Comparison of ENCODE assay signal across 31 cellular contexts in genomic region chr18:1653873-1654272, GRCh38.
"Had no signal": no experiment of that assay in that cellular context is flagged by ENCODE, and none has a peak within 500 bp of the region (broad histone marks: within the 10 kb centered on the region; RNA-seq: fewer than 3 reads in every experiment).

No MANE protein-coding gene starts in this region.

- H3K27ac Mint-ChIP-seq: activated B cell treated with CpG ODN at 0.5 μM for 24 hours; activated CD8-positive, alpha-beta T cell treated with anti-CD3 and anti-CD28 coated beads for 36 hours; activated naive CD8-positive, alpha-beta T cell treated with anti-CD3 and anti-CD28 coated beads for 36 hours; activated naive CD8-positive, alpha-beta T cell treated with anti-CD3 and anti-CD28 coated beads, Interleukin-2, amount 50 U/mL, for 24 hours; activated T-helper 17 cell treated with anti-CD3 and anti-CD28 coated beads, Interleukin-2, amount 50 U/mL, for 72 hours; brain; T-helper 17 cell; T-helper 2 cell treated with Interferon-gamma antibody and Interleukin-4, amounts not matched to agents 5 μg/mL and 100 μg/mL, for 36 hours had no signal

- ATAC-seq: activated CD4-positive, CD25-positive, alpha-beta regulatory T cell treated with anti-CD3 and anti-CD28 coated beads, Interleukin-2, amount 50 U/mL, for 24 hours; activated CD8-positive, alpha-beta T cell treated with anti-CD3 and anti-CD28 coated beads for 36 hours; activated naive CD8-positive, alpha-beta T cell treated with anti-CD3 and anti-CD28 coated beads, Interleukin-2, amount 50 U/mL, for 24 hours; activated T-cell treated with anti-CD3 and anti-CD28 coated beads, Interleukin-2, amount 50 U/mL, for 4 hours; activated T-helper 17 cell treated with anti-CD3 and anti-CD28 coated beads, Interleukin-2, amount 50 U/mL, for 72 hours; esophagus mucosa; T-helper 17 cell had no signal

- H3K27ac ChIP-seq: ascending aorta, breast epithelium, cardiac muscle cell, colonic mucosa, WERI-Rb-1 had no signal

- DNase-seq: activated B cell treated with CpG ODN at 0.5 μM for 24 hours; activated CD4-positive, alpha-beta T cell treated with anti-CD3 and anti-CD28 coated beads for 48 hours; activated CD4-positive, alpha-beta T cell treated with anti-CD3 and anti-CD28 coated beads, Interleukin-2, amount 50 U/mL, for 1 hour; activated CD4-positive, alpha-beta T cell treated with anti-CD3 and anti-CD28 coated beads, Interleukin-2, amount 50 U/mL, for 48 hours; activated CD8-positive, alpha-beta memory T cell treated with anti-CD3 and anti-CD28 coated beads for 24 hours; activated CD8-positive, alpha-beta T cell treated with anti-CD3 and anti-CD28 coated beads for 36 hours; activated effector memory CD4-positive, alpha-beta T cell treated with Interleukin-2 at 50 U/mL for 16 hours; activated gamma-delta T cell treated with Interleukin-2 at 50 U/mL for 16 hours; activated naive CD4-positive, alpha-beta T cell treated with anti-CD3 and anti-CD28 coated beads, Interleukin-2, amount 50 U/mL, for 16 hours; activated naive CD4-positive, alpha-beta T cell treated with Interleukin-2 at 50 U/mL for 16 hours; activated naive CD8-positive, alpha-beta T cell treated with anti-CD3 and anti-CD28 coated beads for 36 hours; activated naive CD8-positive, alpha-beta T cell treated with anti-CD3 and anti-CD28 coated beads, Interleukin-2, amount 50 U/mL, for 24 hours; activated T-cell treated with anti-CD3 and anti-CD28 coated beads, Interleukin-2, amount 50 U/mL, for 4 hours; central memory CD4-positive, alpha-beta T cell; cerebellar nuclear complex; colonic mucosa; effector CD8-positive, alpha-beta T cell; foreskin fibroblast; head of caudate nucleus; T-helper 1 cell; T-helper 17 cell; T1000; WERI-Rb-1 had no signal

- H3K9me3 ChIP-seq: ascending aorta, breast epithelium, colonic mucosa had no signal

- H3K27me3 ChIP-seq: ascending aorta, breast epithelium, colonic mucosa had no signal

- H3K36me3 Mint-ChIP-seq: activated naive CD8-positive, alpha-beta T cell treated with anti-CD3 and anti-CD28 coated beads for 36 hours; brain had no signal

- H3K4me1 ChIP-seq: ascending aorta, breast epithelium, colonic mucosa had no signal

- H3K36me3 ChIP-seq: ascending aorta, breast epithelium, cardiac muscle cell, colonic mucosa, WERI-Rb-1 had no signal

- H3K9me3 Mint-ChIP-seq: activated B cell treated with CpG ODN at 0.5 μM for 24 hours; activated CD8-positive, alpha-beta T cell treated with anti-CD3 and anti-CD28 coated beads for 36 hours; activated T-cell treated with anti-CD3 and anti-CD28 coated beads, Interleukin-2, amount 50 U/mL, for 4 hours; brain; T-helper 2 cell treated with Interferon-gamma antibody and Interleukin-4, amounts not matched to agents 5 μg/mL and 100 μg/mL, for 36 hours had no signal

- H3K4me3 ChIP-seq: ascending aorta, breast epithelium, cardiac muscle cell, colonic mucosa had no signal
